Comparison of ENCODE assay signal across 16 cellular contexts in genomic region chr6:26358511-26358981, GRCh38. TPM values are rescaled to one million over a fixed set of nuclear protein-coding genes. Genes with fewer than 3 reads are reported as not detected.
DNase-seq lines count a peak whose midpoint lies in the region; ATAC-seq, FAIRE-seq and TF ChIP-seq lines count a peak whose summit lies in the region.
"Had no signal": no experiment of that assay in that cellular context is flagged by ENCODE, and none has a peak within 500 bp of the region (broad histone marks: within the 10 kb centered on the region; RNA-seq: fewer than 3 reads in every experiment).

No MANE protein-coding gene starts in this region.

- intact Hi-C loops in GM12878 (cut with micrococcal nuclease; ENCODE audit: unreplicated experiment) (no loop called here), mucosa of descending colon (cut with DNase I, micrococcal nuclease) (no loop called here), tibial artery (cut with DNase I; ENCODE audit: low total_unique reads) (no loop called here)

- no peak for TF ChIP-seq POLR2A in GM12878 (IDR thresholded peaks at IDR 0.05; ENCODE audit: low read depth, low read length)

- WGBS in GM12878 (ENCODE audit: insufficient coverage, insufficient replicate concordance, low lambda C conversion rate, missing lambda C conversion rate), result 2% methylated on average over 7 of the region's 7 CpGs

- RAD21 ChIA-PET in GM12878 (lab: Charles Lee; ENCODE audit: unreplicated experiment), result interaction anchor here (0.6 to 1.0 kb wide), 4 partner anchors 17 to 211 kb away, joined by 3 to 4 read pairs (median 4); no protein-coding TSS in a partner anchor

- H3K9ac ChIP-seq in GM12878 (ENCODE audit: control insufficient read depth, insufficient read depth, low read length), result no peak overlapping the region

- peak; percentile 78 for FAIRE-seq in GM12878 (lab: Jason Lieb, UNC)
- FAIRE-seq: astrocyte had no signal

- POLR2A ChIA-PET in GM12878 (lab: Charles Lee) (no interaction called here), RWPE1 (lab: Yijun Ruan, JAX; ENCODE audit: low non-redundant PET) (no interaction called here)

- H3K79me2 ChIP-seq in GM12878 (ENCODE audit: control insufficient read depth, insufficient read depth, low read length), result no peaks in the 10 kb centered on the region

- no TSS peak for BruUV-seq in GM12878 (replicated peaks; lab: Mats Ljungman, UMichigan)

- H3K4me1 ChIP-seq in GM12878 (ENCODE audit: control insufficient read depth, insufficient read depth, low read length) (peaks cover 24% of the 10 kb centered on the region), mucosa of descending colon (ENCODE audit: low read depth) (no peaks in the 10 kb centered on the region), tibial artery (no peaks in the 10 kb centered on the region)

- peak; percentile 62 for ATAC-seq in GM18511 (IDR thresholded peaks at IDR 0.05; ENCODE audit: unreplicated experiment)
- ATAC-seq in GM21526 (IDR thresholded peaks at IDR 0.05; ENCODE audit: low FRiP score, unreplicated experiment), result peak; percentile 36
- peak; percentile 63 for ATAC-seq in HG03342 (IDR thresholded peaks at IDR 0.05; ENCODE audit: unreplicated experiment)
- ATAC-seq in GM12878, result peak; percentile 78
- ATAC-seq in mucosa of descending colon, result no peak

- DNase-seq in GM12878 (ENCODE audit: low read depth, low spot score) (peak; percentile 62), mucosa of descending colon (no peak), tibial artery (no peak), OCI-M2 (lab: John Stamatoyannopoulos, UW; ENCODE audit: unreplicated experiment) (no peak), RWPE1 (ENCODE audit: low spot score) (no peak)
- DNase-seq: activated T-cell treated with anti-CD3 and anti-CD28 coated beads, Interleukin-2, amount 50 U/mL, for 1 hour; NCI-H1417; NK-92 treated with Interleukin-12 subunit alpha and Interleukin-12 subunit beta, amount 100 ng/mL, for 24 hours; stimulated activated CD4-positive, alpha-beta T cell treated with anti-CD3 and anti-CD28 coated beads, Interleukin-12 subunit alpha, Interleukin-12 subunit beta, amount 100 ng/mL, for 4 hours; T-helper 9 cell had no signal

- H3K27me3 ChIP-seq in GM12878 (replicated peaks in 1 of 2; ENCODE audit: control insufficient read depth in 2 of 2, insufficient read depth in 2 of 2, low read length in 1 of 2) (no peaks in the 10 kb centered on the region; a peak in 1 of 4 replicates), tibial artery (no peaks in the 10 kb centered on the region)

- CTCF ChIA-PET in GM12878 (lab: Yijun Ruan, JAX) (interaction anchor here (0.9 to 2.1 kb wide), 5 partner anchors 12 to 237 kb away, joined by 3 to 5 read pairs (median 4); no protein-coding TSS in a partner anchor), RWPE1 (lab: Yijun Ruan, JAX) (no interaction called here)

- TF ChIP-seq EP300 in GM12878 (IDR thresholded peaks at IDR 0.05; ENCODE audit: borderline replicate concordance in 1 of 2, control insufficient read depth in 1 of 2, low read depth in 2 of 2, low read length in 2 of 2), result peak; percentile 70 to 74; a peak in 3 of 4 replicates

- H3K4me3 ChIP-seq in GM12878 (no peak overlapping the region), mucosa of descending colon (no peak overlapping the region), tibial artery (no peak overlapping the region)

- H3K27ac ChIP-seq in GM12878 (ENCODE audit: control insufficient read depth, insufficient read depth), result peak overlapping the region; percentile 56; the same call in 1 of the 2 replicates
- no peak overlapping the region for H3K27ac ChIP-seq in tibial artery
- H3K27ac ChIP-seq in RWPE1, result no peak overlapping the region
- H3K27ac ChIP-seq: epithelial cell of prostate, HL-60 had no signal

- peak overlapping the region; percentile 41; the same call in 1 of the 2 replicates for H2AFZ ChIP-seq in GM12878 (ENCODE audit: control insufficient read depth, low read depth, low read length)

- H3K9me3 ChIP-seq in GM12878 (replicated peaks; ENCODE audit: control insufficient read depth, insufficient read depth, low read length), result no peaks in the 10 kb centered on the region
- no peaks in the 10 kb centered on the region for H3K9me3 ChIP-seq in mucosa of descending colon
- no peaks in the 10 kb centered on the region for H3K9me3 ChIP-seq in tibial artery

- no peak for TF ChIP-seq CTCF in GM12878 (IDR thresholded peaks at IDR 0.05 in 2 of 3, conservative IDR thresholded peaks at IDR 0.05 in 1 of 3; ENCODE audit: control insufficient read depth in 2 of 3, extremely low read depth in 1 of 3, insufficient read depth in 1 of 3, low read depth in 3 of 3, low read length in 3 of 3)
- TF ChIP-seq CTCF in mucosa of descending colon (IDR thresholded peaks at IDR 0.05), result no peak
- no peak for TF ChIP-seq CTCF in tibial artery (IDR thresholded peaks at IDR 0.05)
- no peak for TF ChIP-seq CTCF in RWPE1 (conservative IDR thresholded peaks at IDR 0.05; ENCODE audit: low read depth)

- SMC1A ChIA-PET in GM12878 (lab: Charles Lee; ENCODE audit: uncharacterized antibody, unreplicated experiment), result interaction anchor here (0.6 to 1.5 kb wide), 5 partner anchors 8 to 88 kb away, joined by 3 to 5 read pairs (median 3); no protein-coding TSS in a partner anchor

- peak overlapping the region; percentile 77 for H3K4me2 ChIP-seq in GM12878 (ENCODE audit: control insufficient read depth, insufficient read depth)

- H3K36me3 ChIP-seq in GM12878 (ENCODE audit: control insufficient read depth in 2 of 2, insufficient read depth in 2 of 2, low read length in 1 of 2) (no peaks in the 10 kb centered on the region), mucosa of descending colon (ENCODE audit: low read depth) (no peaks in the 10 kb centered on the region), tibial artery (no peaks in the 10 kb centered on the region)

- in situ Hi-C loops in GM12878 (cut with MboI), result no loop called here

- TF ChIP-seq RAD21 in GM12878 (IDR thresholded peaks at IDR 0.05; ENCODE audit: insufficient read depth, low read depth, low read length), result no peak

- H4K20me1 ChIP-seq in GM12878 (ENCODE audit: control insufficient read depth, insufficient read depth), result no peaks in the 10 kb centered on the region

TF ChIP-seq in GM12878, 131 proteins besides CTCF, POLR2A, EP300 and RAD21 (continues in another document):
- TF ChIP-seq TCF12 (IDR thresholded peaks at IDR 0.05; ENCODE audit: low read depth, low read length), result no peak

RNA-seq across cellular contexts. Expression of gene BTN3A2, which starts 6.5 kb away (rescaled TPM):
- total RNA-seq in GM12878 (2013; cell fraction: nucleolus; rRNA removed), result 134 and 147 TPM in 2 replicates
- 17.2 and 17.3 TPM in 2 replicates for total RNA-seq in GM12878 (2014; rRNA removed)
- total RNA-seq in GM12878 (2014; rRNA removed; fragmentation: Illumina TruSeq; extraction: Trizol), result 19.5 and 20.9 TPM in 2 replicates
- 26.1 and 27.8 TPM in 2 replicates for total RNA-seq in GM12878 (2021)
- polyA plus RNA-seq in GM12878 (2011; ENCODE audit: low read depth), result 22.1 TPM
- 74.7 and 80.5 TPM in 2 replicates for polyA plus RNA-seq in GM12878 (2011; rRNA removed)
- polyA plus RNA-seq in GM12878 (2011; cell fraction: cytosol; rRNA removed), result 40.4 and 44.5 TPM in 2 replicates
- 82.7 and 117 TPM in 2 replicates for polyA plus RNA-seq in GM12878 (2011; cell fraction: nucleus; rRNA removed)
- polyA plus RNA-seq in GM12878 (2012), result 26.4 and 31.9 TPM in 2 replicates
- polyA plus RNA-seq in GM12878 (2014; fragmentation: Illumina TruSeq; extraction: Trizol), result 25.1 and 25.2 TPM in 2 replicates
- polyA plus RNA-seq in GM12878 (2014; fragmentation: Nextera tagmentation; extraction: Ambion mirVana), result 10 to 100 TPM; 15.9 to 22.2 TPM
- polyA plus RNA-seq in GM12878 (2014; rRNA removed), result 19.5 and 19.6 TPM in 2 replicates
- polyA plus RNA-seq in GM12878 (2016; fragmentation: Nextera tagmentation; extraction: Ambion mirVana), result 10 to 100 TPM; 13.6 to 14.7 TPM
- polyA minus RNA-seq in GM12878 (2011; rRNA and poly(A)+ RNA removed), result 59.7 and 127 TPM in 2 replicates
- 9.1 and 15.6 TPM in 2 replicates for polyA minus RNA-seq in GM12878 (2011; cell fraction: cytosol; rRNA and poly(A)+ RNA removed)
- polyA minus RNA-seq in GM12878 (2011; cell fraction: nucleus; rRNA and poly(A)+ RNA removed), result 41.1 and 44.0 TPM in 2 replicates
- 10 to 100 TPM; 48.0 to 55.1 (median 48.7) TPM for total RNA-seq in mucosa of descending colon

RNA-seq across cellular contexts. Expression of gene BTN2A2, which starts 24.4 kb away (rescaled TPM):
- 227 and 232 TPM in 2 replicates for total RNA-seq in GM12878 (2013; cell fraction: nucleolus; rRNA removed)
- 24.7 and 28.3 TPM in 2 replicates for total RNA-seq in GM12878 (2014; rRNA removed)
- 26.3 and 27.5 TPM in 2 replicates for total RNA-seq in GM12878 (2014; rRNA removed; fragmentation: Illumina TruSeq; extraction: Trizol)
- total RNA-seq in GM12878 (2021), result 28.5 and 32.7 TPM in 2 replicates
- polyA plus RNA-seq in GM12878 (2011; ENCODE audit: low read depth), result 17.7 TPM
- polyA plus RNA-seq in GM12878 (2011; rRNA removed), result 70.8 and 76.4 TPM in 2 replicates
- polyA plus RNA-seq in GM12878 (2011; cell fraction: cytosol; rRNA removed), result 54.8 and 60.3 TPM in 2 replicates
- 226 and 267 TPM in 2 replicates for polyA plus RNA-seq in GM12878 (2011; cell fraction: nucleus; rRNA removed)
- polyA plus RNA-seq in GM12878 (2012), result 20.4 and 30.9 TPM in 2 replicates
- 29.8 and 31.7 TPM in 2 replicates for polyA plus RNA-seq in GM12878 (2014; fragmentation: Illumina TruSeq; extraction: Trizol)
- polyA plus RNA-seq in GM12878 (2014; fragmentation: Nextera tagmentation; extraction: Ambion mirVana), result 10 to 100 TPM; 14.7 to 30.9 TPM
- 25.9 and 29.4 TPM in 2 replicates for polyA plus RNA-seq in GM12878 (2014; rRNA removed)
- polyA plus RNA-seq in GM12878 (2016; fragmentation: Nextera tagmentation; extraction: Ambion mirVana), result 10 to 100 TPM; 16.3 to 16.7 TPM
- 117 TPM in 2 replicates for polyA minus RNA-seq in GM12878 (2011; rRNA and poly(A)+ RNA removed)
- 14.4 and 20.5 TPM in 2 replicates for polyA minus RNA-seq in GM12878 (2011; cell fraction: cytosol; rRNA and poly(A)+ RNA removed)
- 83.3 and 115 TPM in 2 replicates for polyA minus RNA-seq in GM12878 (2011; cell fraction: nucleus; rRNA and poly(A)+ RNA removed)
- 10 to 100 TPM in 1 of 3 donors, 1 to 10 TPM in 2; 7.0 to 12.6 (median 9.2) TPM for total RNA-seq in mucosa of descending colon

RNA-seq across cellular contexts. Expression of gene BTN3A1, which starts 43.5 kb away (rescaled TPM):
- 206 and 211 TPM in 2 replicates for total RNA-seq in GM12878 (2013; cell fraction: nucleolus; rRNA removed)
- total RNA-seq in GM12878 (2014; rRNA removed) (16.4 and 21.0 TPM in 2 replicates), GM12878 (2014; rRNA removed; fragmentation: Illumina TruSeq; extraction: Trizol) (15.7 and 19.1 TPM in 2 replicates), GM12878 (2021) (17.6 and 19.5 TPM in 2 replicates), mucosa of descending colon (10 to 100 TPM; 25.5 to 45.8 (median 34.4) TPM)
- polyA plus RNA-seq in GM12878 (2011; ENCODE audit: low read depth), result 32.0 TPM
- polyA plus RNA-seq in GM12878 (2011; rRNA removed) (60.1 and 64.3 TPM in 2 replicates), GM12878 (2014; fragmentation: Illumina TruSeq; extraction: Trizol) (22.8 and 26.7 TPM in 2 replicates), GM12878 (2014; fragmentation: Nextera tagmentation; extraction: Ambion mirVana) (1 to 10 TPM; 5.6 TPM), GM12878 (2014; rRNA removed) (18.0 and 22.4 TPM in 2 replicates), GM12878 (2016; fragmentation: Nextera tagmentation; extraction: Ambion mirVana) (10 to 100 TPM in 1 of 2 experiments, 1 to 10 TPM in 1; 9.8 to 10.5 TPM)
- 33.3 and 43.0 TPM in 2 replicates for polyA plus RNA-seq in GM12878 (2011; cell fraction: cytosol; rRNA removed)
- polyA plus RNA-seq in GM12878 (2011; cell fraction: nucleus; rRNA removed), result 116 and 165 TPM in 2 replicates
- polyA plus RNA-seq in GM12878 (2012), result 33.4 and 39.6 TPM in 2 replicates
- 61.2 and 67.0 TPM in 2 replicates for polyA minus RNA-seq in GM12878 (2011; rRNA and poly(A)+ RNA removed)
- polyA minus RNA-seq in GM12878 (2011; cell fraction: cytosol; rRNA and poly(A)+ RNA removed), result 4.8 and 9.1 TPM in 2 replicates
- 26.5 and 28.0 TPM in 2 replicates for polyA minus RNA-seq in GM12878 (2011; cell fraction: nucleus; rRNA and poly(A)+ RNA removed)
